In the genomic region with DNA sequence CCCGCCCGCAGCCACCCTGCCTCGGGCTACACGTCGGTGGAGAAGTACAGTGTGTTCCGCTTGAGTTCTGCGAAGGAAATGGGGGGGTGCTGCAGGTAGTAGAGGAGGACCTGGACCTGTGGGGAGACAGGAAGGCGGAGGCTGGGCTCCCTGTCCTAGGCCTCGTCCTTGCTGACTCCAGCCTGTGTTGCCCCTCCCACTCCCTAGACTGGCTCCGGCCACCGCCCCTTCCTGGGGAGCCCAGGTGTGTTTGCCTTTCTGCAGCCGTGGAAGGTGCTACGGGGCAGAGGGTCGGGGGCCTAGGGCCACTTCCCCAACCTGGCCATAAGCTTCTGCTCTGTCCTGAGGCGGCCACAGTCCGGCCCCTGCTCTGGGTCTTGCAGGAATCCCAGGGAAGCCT, we compare ENCODE assay signal across 11 cellular contexts. TPM values are rescaled to one million over a fixed set of nuclear protein-coding genes. Genes with fewer than 3 reads are reported as not detected.
DNase-seq lines count a peak whose midpoint lies in the region; ATAC-seq and TF ChIP-seq lines count a peak whose summit lies in the region.
"Had no signal": no experiment of that assay in that cellular context is flagged by ENCODE, and none has a peak within 500 bp of the region (broad histone marks: within the 10 kb centered on the region; RNA-seq: fewer than 3 reads in every experiment).

No MANE protein-coding gene starts in this region.

- no peak for TF ChIP-seq CTCF in brain (conservative IDR thresholded peaks at IDR 0.05)
- TF ChIP-seq CTCF in left lung (IDR thresholded peaks at IDR 0.05), result no peak
- no peak for TF ChIP-seq CTCF in activated CD8-positive, alpha-beta T cell treated with anti-CD3 and anti-CD28 coated beads for 36 hours (IDR thresholded peaks at IDR 0.05)

- H3K27me3 ChIP-seq in left lung, result no peaks in the 10 kb centered on the region
- H3K27me3 ChIP-seq: SJCRH30 had no signal

- H3K36me3 Mint-ChIP-seq in brain, result peaks cover 33% of the 10 kb centered on the region
- H3K36me3 Mint-ChIP-seq in activated CD8-positive, alpha-beta T cell treated with anti-CD3 and anti-CD28 coated beads for 36 hours (ENCODE audit: low read depth), result peaks cover 14% of the 10 kb centered on the region

- peaks cover 0 to 98% of the 10 kb centered on the region in 2 donors for H3K36me3 ChIP-seq in left lung

- H3K27ac ChIP-seq in left lung (peak overlapping the region; percentile 63 to 69), substantia nigra (ENCODE audit: low read depth, low read length, poor library complexity, severe bottlenecking) (peak overlapping the region; percentile 59)
- H3K27ac ChIP-seq: SJCRH30 had no signal

- peak overlapping the region; percentile 67 to 100 (median 99) for H3K27ac Mint-ChIP-seq in brain
- no peak overlapping the region for H3K27ac Mint-ChIP-seq in activated CD8-positive, alpha-beta T cell treated with anti-CD3 and anti-CD28 coated beads for 36 hours

- H3K9me3 ChIP-seq in left lung, result no peaks in the 10 kb centered on the region
- H3K9me3 ChIP-seq: SJCRH30 had no signal

- H3K4me1 ChIP-seq in left lung, result peaks cover 22 to 56% of the 10 kb centered on the region in 2 donors

- peaks cover 41% of the 10 kb centered on the region for H3K4me1 Mint-ChIP-seq in brain
- peaks cover 11% of the 10 kb centered on the region for H3K4me1 Mint-ChIP-seq in activated CD8-positive, alpha-beta T cell treated with anti-CD3 and anti-CD28 coated beads for 36 hours (ENCODE audit: low read depth)

- H3K4me3 ChIP-seq in left lung, result no peak overlapping the region
- H3K4me3 ChIP-seq: SJCRH30 had no signal

- intact Hi-C loops in left lung (cut with DNase I), result no loop called here
- intact Hi-C loops in activated CD8-positive, alpha-beta T cell treated with anti-CD3 and anti-CD28 coated beads for 36 hours (cut with micrococcal nuclease), result no loop called here

- no peaks in the 10 kb centered on the region for H3K9me3 Mint-ChIP-seq in brain
- no peaks in the 10 kb centered on the region for H3K9me3 Mint-ChIP-seq in activated CD8-positive, alpha-beta T cell treated with anti-CD3 and anti-CD28 coated beads for 36 hours

- POLR2A ChIA-PET in activated CD8-positive, alpha-beta T cell treated with anti-CD3 and anti-CD28 coated beads for 36 hours (lab: Charles Lee), result interaction anchor here (2.1 kb wide), 1 partner anchor 9 kb away, joined by 6 read pairs; the partner anchor contains the start of gene TIMM22

- no peak for ATAC-seq in left lung
- ATAC-seq in activated CD8-positive, alpha-beta T cell treated with anti-CD3 and anti-CD28 coated beads for 36 hours, result no peak

- peak overlapping the region in 3 of 5 experiments; percentile 67 to 85 (median 77) for H3K4me3 Mint-ChIP-seq in brain
- no peak overlapping the region for H3K4me3 Mint-ChIP-seq in activated CD8-positive, alpha-beta T cell treated with anti-CD3 and anti-CD28 coated beads for 36 hours

- DNase-seq in NCI-H2029 treated with DMSO at 0.1 percent for 48 hours (lab: John Stamatoyannopoulos, UW) (peak; percentile 32), left lung (no peak), substantia nigra (lab: John Stamatoyannopoulos, UW) (no peak), medulla oblongata (ENCODE audit: extremely low spot score) (no peak), RKO (ENCODE audit: low spot score) (no peak)
- DNase-seq in stimulated activated CD4-positive, alpha-beta T cell treated with anti-CD3 and anti-CD28 coated beads, Interleukin-1b, Interleukin-23, amount 100 ng/mL, for 48 hours, result no peak
- DNase-seq in activated CD8-positive, alpha-beta T cell treated with anti-CD3 and anti-CD28 coated beads for 36 hours, result no peak
- DNase-seq: activated CD4-positive, alpha-beta T cell treated with anti-CD3 and anti-CD28 coated beads, Interleukin-2, amount 50 U/mL, for 4 hours; NCI-H1930 had no signal

- CTCF ChIA-PET in activated CD8-positive, alpha-beta T cell treated with anti-CD3 and anti-CD28 coated beads for 36 hours (lab: Charles Lee), result no interaction called here

- peaks cover 4% of the 10 kb centered on the region for H3K27me3 Mint-ChIP-seq in brain
- H3K27me3 Mint-ChIP-seq in activated CD8-positive, alpha-beta T cell treated with anti-CD3 and anti-CD28 coated beads for 36 hours, result no peaks in the 10 kb centered on the region

RNA-seq across cellular contexts. Expression of gene TIMM22, which starts 9.1 kb away (rescaled TPM):
- 14.4 TPM for polyA plus RNA-seq in brain (ENCODE audit: insufficient read depth, low read depth, low replicate concordance)
- 10 to 100 TPM; 10.6 to 11.6 TPM for total RNA-seq in left lung
- total RNA-seq in activated CD8-positive, alpha-beta T cell treated with anti-CD3 and anti-CD28 coated beads for 36 hours, result 10 to 100 TPM in 1 of 2 experiments, 1 to 10 TPM in 1; 8.8 to 10.2 TPM

RNA-seq across cellular contexts. Expression of gene NXN, which starts 26.5 kb away (rescaled TPM):
- polyA plus RNA-seq in brain (ENCODE audit: insufficient read depth, low read depth, low replicate concordance), result 127 TPM
- total RNA-seq in left lung, result 10 to 100 TPM; 33.8 to 55.4 TPM
- total RNA-seq in activated CD8-positive, alpha-beta T cell treated with anti-CD3 and anti-CD28 coated beads for 36 hours, result 1 to 10 TPM; 1.2 to 1.4 TPM

Comparison
In these comparisons a context has a peak if more than half of its experiments do, and no peak if none do; other contexts are left out.
1. RNA of gene NXN, which starts 26.5 kb away (total RNA-seq): 33.8 to 55.4 TPM in left lung; 1.2 to 1.4 TPM in activated CD8-positive, alpha-beta T cell treated with anti-CD3 and anti-CD28 coated beads for 36 hours; every median in the first group is over 10 times any median in the second.